9 cellular contexts compared by ENCODE assay signal in genomic region chr18:12287684-12288405, GRCh38. TPM values are rescaled to one million over a fixed set of nuclear protein-coding genes. Genes with fewer than 3 reads are reported as not detected.
A peak's percentile ranks its signal among the peaks of the same experiment; 100 is the strongest.
DNase-seq lines count a peak whose midpoint lies in the region; ATAC-seq, FAIRE-seq and TF ChIP-seq lines count a peak whose summit lies in the region.
"Had no signal": no experiment of that assay in that cellular context is flagged by ENCODE, and none has a peak within 500 bp of the region (broad histone marks: within the 10 kb centered on the region; RNA-seq: fewer than 3 reads in every experiment).

No MANE protein-coding gene starts in this region.

- no TSS peak for BruUV-seq in HepG2 (replicated peaks; lab: Mats Ljungman, UMichigan)

- FAIRE-seq in HepG2 (lab: Jason Lieb, UNC) = no peak

- TF ChIP-seq CTCF in HepG2 (CRISPR knock-in tag; IDR thresholded peaks at IDR 0.05) (peak; percentile 20; the same call in 1 of the 2 replicates), thoracic aorta (IDR thresholded peaks at IDR 0.05) (no peak)

- CTCF ChIA-PET in HepG2 (lab: Yijun Ruan, JAX; ENCODE audit: low intra/inter-chr PET ratio, low total read pairs) = no interaction called here

- peak overlapping the region; percentile 53 to 75 (median 58) for H3K4me3 ChIP-seq in HepG2 (replicated peaks in 1 of 3; ENCODE audit: insufficient read depth in 1 of 3, low read depth in 2 of 3, low read length in 3 of 3)
- H3K4me3 ChIP-seq in thoracic aorta = peak overlapping the region; percentile 77

- H2AFZ ChIP-seq in HepG2 (ENCODE audit: low read length) = peak overlapping the region; percentile 61

- H3K27me3 ChIP-seq in HepG2 (ENCODE audit: control insufficient read depth in 1 of 2, insufficient read depth in 2 of 2, low read length in 2 of 2) (peaks cover 1 to 25% of the 10 kb centered on the region in 2 experiments; a peak in 3 of 5 replicates), thoracic aorta (replicated peaks; ENCODE audit: insufficient read depth) (no peaks in the 10 kb centered on the region)

- POLR2A ChIA-PET in HepG2 (lab: Yijun Ruan, JAX) = interaction anchor here (2.8 kb wide), 1 partner anchor 9 kb away, joined by 12 read pairs; no protein-coding TSS in a partner anchor

- no peak for DNase-seq in activated T-cell treated with anti-CD3 and anti-CD28 coated beads, Interleukin-2, amount 50 U/mL, for 72 hours
- DNase-seq in activated T-cell treated with anti-CD3 and anti-CD28 coated beads, Interleukin-2, amount 50 U/mL, for 1 hour = no peak
- DNase-seq in HepG2 (ENCODE audit: low spot score) (peak; percentile 23), thoracic aorta (ENCODE audit: low spot score) (peak; percentile 74)
- DNase-seq: DND-41 had no signal

- H3K9me3 Mint-ChIP-seq in activated T-cell treated with anti-CD3 and anti-CD28 coated beads, Interleukin-2, amount 50 U/mL, for 72 hours = no peaks in the 10 kb centered on the region
- H3K9me3 Mint-ChIP-seq in dendritic cell treated with granulocyte-macrophage colony-stimulating factor and Interleukin-4, amounts not matched to agents 40 ng/mL and 50 ng/mL, for 4 days = no peaks in the 10 kb centered on the region

- intact Hi-C loops in dendritic cell treated with granulocyte-macrophage colony-stimulating factor and Interleukin-4, amounts not matched to agents 40 ng/mL and 50 ng/mL, for 4 days (cut with micrococcal nuclease) = no loop called here
- intact Hi-C loops in HepG2 (cut with micrococcal nuclease; ENCODE audit: unreplicated experiment) = no loop called here

- no peaks in the 10 kb centered on the region for H3K4me1 Mint-ChIP-seq in activated T-cell treated with anti-CD3 and anti-CD28 coated beads, Interleukin-2, amount 50 U/mL, for 72 hours (ENCODE audit: low read depth)
- peaks cover 10% of the 10 kb centered on the region for H3K4me1 Mint-ChIP-seq in dendritic cell treated with granulocyte-macrophage colony-stimulating factor and Interleukin-4, amounts not matched to agents 40 ng/mL and 50 ng/mL, for 4 days (ENCODE audit: low read depth)

- 0 out of 2 replicates have a peak overlapping the region, but pooled peaks have one; percentile 17 for H3K9ac ChIP-seq in HepG2 (ENCODE audit: insufficient read depth, low read depth, low read length)

- no peak overlapping the region for H3K27ac Mint-ChIP-seq in activated T-cell treated with anti-CD3 and anti-CD28 coated beads, Interleukin-2, amount 50 U/mL, for 72 hours
- H3K27ac Mint-ChIP-seq in dendritic cell treated with granulocyte-macrophage colony-stimulating factor and Interleukin-4, amounts not matched to agents 40 ng/mL and 50 ng/mL, for 4 days = no peak overlapping the region

- H3K4me2 ChIP-seq in HepG2 (ENCODE audit: low read depth, low read length) = peak overlapping the region; percentile 82

- 4% methylated on average over 13 of the region's 41 CpGs for whole genome bisulfite sequencing in HepG2 (ENCODE audit: low lambda C conversion rate)

- H3K36me3 Mint-ChIP-seq in activated T-cell treated with anti-CD3 and anti-CD28 coated beads, Interleukin-2, amount 50 U/mL, for 72 hours (ENCODE audit: insufficient read depth in 2 of 2) = no peaks in the 10 kb centered on the region
- H3K36me3 Mint-ChIP-seq in dendritic cell treated with granulocyte-macrophage colony-stimulating factor and Interleukin-4, amounts not matched to agents 40 ng/mL and 50 ng/mL, for 4 days (ENCODE audit: low read depth) = no peaks in the 10 kb centered on the region

- no peak for ATAC-seq in activated T-cell treated with anti-CD3 and anti-CD28 coated beads, Interleukin-2, amount 50 U/mL, for 72 hours (replicated peaks in 1 of 2)
- ATAC-seq in HepG2 = peak; percentile 82
- peak; percentile 83 for ATAC-seq in thoracic aorta (ENCODE audit: insufficient number of reproducible peaks, low FRiP score, low read depth)
- no peak for ATAC-seq in HG03175 (IDR thresholded peaks at IDR 0.05; ENCODE audit: unreplicated experiment)
- ATAC-seq in HG03457 (IDR thresholded peaks at IDR 0.05; ENCODE audit: unreplicated experiment) = no peak
- ATAC-seq in HG02981 (IDR thresholded peaks at IDR 0.05; ENCODE audit: unreplicated experiment) = no peak

- H3K27me3 Mint-ChIP-seq in activated T-cell treated with anti-CD3 and anti-CD28 coated beads, Interleukin-2, amount 50 U/mL, for 72 hours (ENCODE audit: low read depth) = peaks cover 25% of the 10 kb centered on the region
- peaks cover 61% of the 10 kb centered on the region for H3K27me3 Mint-ChIP-seq in dendritic cell treated with granulocyte-macrophage colony-stimulating factor and Interleukin-4, amounts not matched to agents 40 ng/mL and 50 ng/mL, for 4 days

- TF ChIP-seq POLR2A in HepG2 (IDR thresholded peaks at IDR 0.05; ENCODE audit: insufficient read depth in 1 of 2, low read depth in 2 of 2, low read length in 2 of 2) = no peak

- H4K20me1 ChIP-seq in HepG2 (ENCODE audit: insufficient read depth, low read length) = no peaks in the 10 kb centered on the region

- no peaks in the 10 kb centered on the region for H3K79me2 ChIP-seq in HepG2 (ENCODE audit: insufficient read depth, low read length)

- H3K27ac ChIP-seq in HepG2 (ENCODE audit: extremely low read length, insufficient read depth, low read length) (no peak overlapping the region), thoracic aorta (peak overlapping the region; percentile 85 to 89)

- no peaks in the 10 kb centered on the region for H3K9me3 ChIP-seq in HepG2 (ENCODE audit: low read length)
- H3K9me3 ChIP-seq in thoracic aorta = no peaks in the 10 kb centered on the region

- TF ChIP-seq RAD21 in HepG2 (CRISPR knock-in tag; IDR thresholded peaks at IDR 0.05) = no peak

- peak overlapping the region; percentile 24 to 31 for H3K4me3 Mint-ChIP-seq in activated T-cell treated with anti-CD3 and anti-CD28 coated beads, Interleukin-2, amount 50 U/mL, for 72 hours
- H3K4me3 Mint-ChIP-seq in dendritic cell treated with granulocyte-macrophage colony-stimulating factor and Interleukin-4, amounts not matched to agents 40 ng/mL and 50 ng/mL, for 4 days = peak overlapping the region; percentile 74

- TF ChIP-seq EP300 in HepG2 (IDR thresholded peaks at IDR 0.05; ENCODE audit: low read depth in 2 of 2, low read length in 2 of 2) (no peak), HepG2 (CRISPR knock-in tag; IDR thresholded peaks at IDR 0.05; ENCODE audit: borderline replicate concordance) (no peak)

- H3K4me1 ChIP-seq in HepG2 (ENCODE audit: insufficient read depth, low read length) (peaks cover 35% of the 10 kb centered on the region), thoracic aorta (ENCODE audit: control insufficient read depth in 1 of 2, low read depth in 2 of 2) (peaks cover 4 to 24% of the 10 kb centered on the region in 2 donors)

- H3K36me3 ChIP-seq in HepG2 (replicated peaks in 1 of 2; ENCODE audit: control insufficient read depth in 1 of 2, insufficient read depth in 2 of 2, low read length in 2 of 2) (no peaks in the 10 kb centered on the region), thoracic aorta (no peaks in the 10 kb centered on the region)

- in situ Hi-C loops in HepG2 (cut with HindIII; ENCODE audit: extremely low pct_ligation_motif_present, low pct_unique_long_range_greater_than_20kb) = no loop called here

RNA-seq across cellular contexts. Expression of gene TUBB6, which starts 20.2 kb away (rescaled TPM):
- total RNA-seq in activated T-cell treated with anti-CD3 and anti-CD28 coated beads, Interleukin-2, amount 50 U/mL, for 72 hours = 1 to 10 TPM; 4.3 to 5.2 TPM
- total RNA-seq in HepG2 (2016; rRNA removed; fragmentation: Illumina TruSeq; extraction: Trizol) (9.9 and 13.5 TPM in 2 replicates), thoracic aorta (100 to 1,000 TPM; 357 to 454 TPM)
- total RNA-seq in HepG2 (2016; cell fraction: cytosol; rRNA removed; fragmentation: Illumina TruSeq; extraction: Trizol; ENCODE audit: low read depth) = 2.6 and 3.9 TPM in 2 replicates
- 11.1 and 12.0 TPM in 2 replicates for total RNA-seq in HepG2 (2016; cell fraction: insoluble cytoplasmic fraction; rRNA removed; fragmentation: Illumina TruSeq; extraction: Trizol)
- 6.0 and 7.2 TPM in 2 replicates for total RNA-seq in HepG2 (2016; cell fraction: membrane; rRNA removed; fragmentation: Illumina TruSeq; extraction: Trizol)
- 4.2 and 6.5 TPM in 2 replicates for total RNA-seq in HepG2 (2016; cell fraction: nucleus; rRNA removed; fragmentation: Illumina TruSeq; extraction: Trizol)
- polyA plus RNA-seq in HepG2 (2011; rRNA removed) = 28.6 and 30.8 TPM in 2 replicates
- polyA plus RNA-seq in HepG2 (2011; cell fraction: cytosol; rRNA removed) = 30.2 and 44.7 TPM in 2 replicates
- polyA plus RNA-seq in HepG2 (2011; cell fraction: nucleus; rRNA removed) = 30.6 and 34.0 TPM in 2 replicates
- 5.6 and 18.7 TPM in 2 replicates for polyA plus RNA-seq in HepG2 (2012)
- polyA plus RNA-seq in HepG2 (2016; cell fraction: cytosol; fragmentation: Illumina TruSeq; extraction: Trizol; ENCODE audit: low read depth) = 4.1 and 5.2 TPM in 2 replicates
- polyA plus RNA-seq in HepG2 (2016; cell fraction: insoluble cytoplasmic fraction; fragmentation: Illumina TruSeq; extraction: Trizol; ENCODE audit: low read depth) = 13.8 and 14.5 TPM in 2 replicates
- polyA plus RNA-seq in HepG2 (2016; cell fraction: membrane; fragmentation: Illumina TruSeq; extraction: Trizol; ENCODE audit: low read depth) = 4.6 and 4.9 TPM in 2 replicates
- 10.3 and 12.3 TPM in 2 replicates for polyA plus RNA-seq in HepG2 (2016; cell fraction: nucleus; fragmentation: Illumina TruSeq; extraction: Trizol; ENCODE audit: insufficient read depth, low read depth)
- polyA minus RNA-seq in HepG2 (2011; rRNA and poly(A)+ RNA removed; ENCODE audit: low replicate concordance) = 60.5 and 149 TPM in 2 replicates
- 20.5 and 20.8 TPM in 2 replicates for polyA minus RNA-seq in HepG2 (2011; cell fraction: cytosol; rRNA and poly(A)+ RNA removed)
- polyA minus RNA-seq in HepG2 (2011; cell fraction: nucleus; rRNA and poly(A)+ RNA removed) = 8.5 and 14.0 TPM in 2 replicates

RNA-seq across cellular contexts. Expression of gene CIDEA, which starts 33.7 kb away (rescaled TPM):
- total RNA-seq in activated T-cell treated with anti-CD3 and anti-CD28 coated beads, Interleukin-2, amount 50 U/mL, for 72 hours = not detected
- total RNA-seq in HepG2 (2016; rRNA removed; fragmentation: Illumina TruSeq; extraction: Trizol) = not detected in 2 replicates
- total RNA-seq in HepG2 (2016; cell fraction: cytosol; rRNA removed; fragmentation: Illumina TruSeq; extraction: Trizol; ENCODE audit: low read depth) = not detected in 2 replicates
- total RNA-seq in HepG2 (2016; cell fraction: insoluble cytoplasmic fraction; rRNA removed; fragmentation: Illumina TruSeq; extraction: Trizol) = not detected in 2 replicates
- total RNA-seq in HepG2 (2016; cell fraction: membrane; rRNA removed; fragmentation: Illumina TruSeq; extraction: Trizol) = not detected in 2 replicates
- total RNA-seq in HepG2 (2016; cell fraction: nucleus; rRNA removed; fragmentation: Illumina TruSeq; extraction: Trizol) = not detected in 2 replicates
- polyA plus RNA-seq in HepG2 (2011; rRNA removed) = not detected in 2 replicates
- 0.04 TPM in 1 of 2 replicates, not detected in the other for polyA plus RNA-seq in HepG2 (2011; cell fraction: cytosol; rRNA removed)
- polyA plus RNA-seq in HepG2 (2011; cell fraction: nucleus; rRNA removed) = not detected in 2 replicates
- polyA plus RNA-seq in HepG2 (2012) = not detected in 2 replicates
- not detected in 2 replicates for polyA plus RNA-seq in HepG2 (2016; cell fraction: cytosol; fragmentation: Illumina TruSeq; extraction: Trizol; ENCODE audit: low read depth)
- polyA plus RNA-seq in HepG2 (2016; cell fraction: insoluble cytoplasmic fraction; fragmentation: Illumina TruSeq; extraction: Trizol; ENCODE audit: low read depth) = not detected in 2 replicates
- not detected in 2 replicates for polyA plus RNA-seq in HepG2 (2016; cell fraction: membrane; fragmentation: Illumina TruSeq; extraction: Trizol; ENCODE audit: low read depth)
- polyA plus RNA-seq in HepG2 (2016; cell fraction: nucleus; fragmentation: Illumina TruSeq; extraction: Trizol; ENCODE audit: insufficient read depth, low read depth) = not detected in 2 replicates
- polyA minus RNA-seq in HepG2 (2011; rRNA and poly(A)+ RNA removed; ENCODE audit: low replicate concordance) = not detected in 2 replicates
- polyA minus RNA-seq in HepG2 (2011; cell fraction: cytosol; rRNA and poly(A)+ RNA removed) = not detected in 2 replicates
- polyA minus RNA-seq in HepG2 (2011; cell fraction: nucleus; rRNA and poly(A)+ RNA removed) = not detected in 2 replicates
- total RNA-seq in thoracic aorta = not detected

Comparison
In these comparisons a context has a peak if more than half of its experiments do, and no peak if none do; other contexts are left out.
1. ATAC-seq: peak in HepG2 (single experiment) and thoracic aorta (single experiment); none in activated T-cell treated with anti-CD3 and anti-CD28 coated beads, Interleukin-2, amount 50 U/mL, for 72 hours (0 of 2), HG03175 (single experiment), HG03457 (single experiment) and HG02981 (single experiment).
2. DNase-seq: peak in HepG2 (single experiment) and thoracic aorta (single experiment); none in activated T-cell treated with anti-CD3 and anti-CD28 coated beads, Interleukin-2, amount 50 U/mL, for 72 hours (0 of 2) and activated T-cell treated with anti-CD3 and anti-CD28 coated beads, Interleukin-2, amount 50 U/mL, for 1 hour (single experiment).
3. RNA of gene TUBB6, which starts 20.2 kb away (total RNA-seq): 357 to 454 TPM in thoracic aorta; 2.6 to 13.5 TPM in HepG2 and 4.3 to 5.2 TPM in activated T-cell treated with anti-CD3 and anti-CD28 coated beads, Interleukin-2, amount 50 U/mL, for 72 hours; every median in the first group is over 10 times any median in the second.